Comparison of ENCODE assay signal across 20 cellular contexts in the genomic region with DNA sequence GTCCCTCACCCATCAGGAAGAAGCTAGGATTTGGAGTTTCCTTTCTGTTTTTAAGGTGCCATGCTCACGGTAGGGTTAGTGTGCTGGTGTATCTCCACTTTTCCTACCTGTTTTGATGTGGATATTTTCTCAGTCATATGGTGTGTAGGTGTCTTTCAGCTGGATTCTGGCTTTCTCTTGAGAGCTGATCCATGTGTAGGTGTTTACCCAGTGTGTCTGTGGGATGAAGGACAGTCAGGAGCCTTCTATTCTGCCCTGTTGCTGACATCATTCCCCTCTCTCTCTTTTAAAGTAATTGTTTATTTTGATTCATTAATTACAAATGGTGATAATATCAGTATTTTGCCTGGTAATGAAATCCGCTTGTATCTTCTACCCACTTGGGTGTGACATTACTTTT.
"Had no signal": no experiment of that assay in that cellular context is flagged by ENCODE, and none has a peak within 500 bp of the region (broad histone marks: within the 10 kb centered on the region; RNA-seq: fewer than 3 reads in every experiment).

No MANE protein-coding gene starts in this region.

- H3K27me3 ChIP-seq: right lobe of liver, tibial nerve, upper lobe of left lung, uterus had no signal

- ATAC-seq: effector memory CD8-positive, alpha-beta T cell; left lobe of liver; natural killer cell treated with Interleukin-12 subunit alpha and Interleukin-12 subunit beta and Interleukin-15 and Interleukin-18, amount 100 ng/mL, for 72 hours; right lobe of liver; stimulated activated naive B cell treated with anti-CD40 and anti-IgM and Interleukin-4, amounts not matched to agents 10 μg/mL and 1 μg/mL and 100 μg/mL, for 72 hours had no signal

- H3K4me1 ChIP-seq: right lobe of liver, tibial nerve, upper lobe of left lung, uterus had no signal

- H3K9me3 Mint-ChIP-seq: effector memory CD8-positive, alpha-beta T cell had no signal

- H3K27me3 Mint-ChIP-seq: effector memory CD8-positive, alpha-beta T cell; memory B cell; natural killer cell treated with Interleukin-12 subunit alpha and Interleukin-12 subunit beta and Interleukin-15 and Interleukin-18, amount 100 ng/mL, for 72 hours; stimulated activated naive B cell treated with anti-CD40 and anti-IgM and Interleukin-4, amounts not matched to agents 10 μg/mL and 1 μg/mL and 100 μg/mL, for 72 hours; stimulated activated naive CD8-positive, alpha-beta T cell treated with anti-CD3 and anti-CD28 coated beads, Interleukin-15, Interleukin-2, amounts not matched to agents 100 ng/mL and 50 ng/mL, for 24 hours had no signal

- H3K4me1 Mint-ChIP-seq: immature natural killer cell, memory B cell had no signal

- H3K9me3 ChIP-seq: right lobe of liver, thoracic aorta, tibial nerve, upper lobe of left lung, uterus had no signal

- H3K36me3 ChIP-seq: right lobe of liver, thoracic aorta, uterus had no signal

- DNase-seq: cortex of kidney; effector memory CD8-positive, alpha-beta T cell; hypothalamus; immature natural killer cell; kidney; nucleus accumbens; right lobe of liver; small intestine; stimulated activated CD4-positive, alpha-beta T cell treated with anti-CD3 and anti-CD28 coated beads, Interleukin-15, amount 100 ng/mL, for 24 hours; stimulated activated CD4-positive, alpha-beta T cell treated with anti-CD3 and anti-CD28 coated beads, Interleukin-2, amount 100 ng/mL, for 48 hours; stimulated activated naive B cell treated with anti-CD40 and anti-IgM and Interleukin-4, amounts not matched to agents 10 μg/mL and 1 μg/mL and 100 μg/mL, for 72 hours; upper lobe of left lung; uterus had no signal

- H3K4me3 ChIP-seq: lung, right lobe of liver, thoracic aorta, tibial nerve, upper lobe of left lung, uterus had no signal

- H3K27ac Mint-ChIP-seq: effector memory CD8-positive, alpha-beta T cell; immature natural killer cell; memory B cell; natural killer cell treated with Interleukin-12 subunit alpha and Interleukin-12 subunit beta and Interleukin-15 and Interleukin-18, amount 100 ng/mL, for 72 hours; stimulated activated naive B cell treated with anti-CD40 and anti-IgM and Interleukin-4, amounts not matched to agents 10 μg/mL and 1 μg/mL and 100 μg/mL, for 72 hours; stimulated activated naive CD8-positive, alpha-beta T cell treated with anti-CD3 and anti-CD28 coated beads, Interleukin-15, Interleukin-2, amounts not matched to agents 100 ng/mL and 50 ng/mL, for 24 hours had no signal

- H3K27ac ChIP-seq: right lobe of liver, thoracic aorta, tibial nerve, upper lobe of left lung, uterus had no signal

- H3K4me3 Mint-ChIP-seq: effector memory CD8-positive, alpha-beta T cell; immature natural killer cell; memory B cell; natural killer cell treated with Interleukin-12 subunit alpha and Interleukin-12 subunit beta and Interleukin-15 and Interleukin-18, amount 100 ng/mL, for 72 hours; stimulated activated naive B cell treated with anti-CD40 and anti-IgM and Interleukin-4, amounts not matched to agents 10 μg/mL and 1 μg/mL and 100 μg/mL, for 72 hours; stimulated activated naive CD8-positive, alpha-beta T cell treated with anti-CD3 and anti-CD28 coated beads, Interleukin-15, Interleukin-2, amounts not matched to agents 100 ng/mL and 50 ng/mL, for 24 hours had no signal
